ENCODE assay signal across 15 cellular contexts in the genomic region with DNA sequence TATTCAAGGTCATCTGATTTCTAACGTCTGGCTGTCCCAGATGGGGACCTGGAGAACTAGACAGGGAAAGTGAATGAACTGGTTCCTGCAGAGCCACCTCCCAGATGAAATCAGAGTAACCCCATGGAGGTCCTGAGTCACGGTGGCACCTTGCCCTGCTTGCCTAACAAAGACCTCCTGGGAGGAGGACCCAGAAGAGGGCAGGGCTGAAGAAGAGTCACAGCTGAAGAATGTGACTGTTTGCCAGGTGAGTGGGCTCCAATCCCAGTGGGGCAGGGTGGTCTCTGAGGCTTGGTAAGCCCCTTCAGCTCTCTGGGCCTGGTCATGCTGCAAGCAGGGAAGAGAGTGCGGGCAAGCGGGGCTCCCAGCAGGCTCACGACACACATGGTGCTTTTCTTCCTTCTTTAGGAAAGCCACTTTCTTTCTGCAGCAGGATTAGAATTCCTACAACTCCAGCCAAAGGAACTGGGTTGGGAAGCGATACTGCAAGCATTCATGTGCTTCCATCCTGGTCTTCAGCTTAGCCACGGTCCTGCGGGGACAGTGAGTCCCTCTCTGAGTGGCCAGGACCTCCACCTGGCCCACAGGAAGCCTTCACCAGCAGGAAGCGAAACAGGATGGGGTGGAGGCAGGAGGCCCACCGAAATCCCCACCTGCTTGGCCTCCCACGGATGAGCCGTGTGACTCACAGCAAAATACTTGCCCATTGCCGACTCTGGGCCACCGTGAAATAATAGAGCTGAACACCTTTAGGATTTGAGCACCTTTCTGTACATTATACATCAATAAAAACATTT. TPM values are rescaled to one million over a fixed set of nuclear protein-coding genes. Genes with fewer than 3 reads are reported as not detected.
DNase-seq lines count a peak whose midpoint lies in the region; ATAC-seq, FAIRE-seq and TF ChIP-seq lines count a peak whose summit lies in the region.
"Had no signal": no experiment of that assay in that cellular context is flagged by ENCODE, and none has a peak within 500 bp of the region (broad histone marks: within the 10 kb centered on the region; RNA-seq: fewer than 3 reads in every experiment).

No MANE protein-coding gene starts in this region.

- H3K9me3 Mint-ChIP-seq in CD14-positive monocyte = no peaks in the 10 kb centered on the region
- H3K9me3 Mint-ChIP-seq: nephron had no signal

- TF ChIP-seq CTCF in foreskin fibroblast (IDR thresholded peaks at IDR 0.05; ENCODE audit: low read depth, low read length) = no peak
- no peak for TF ChIP-seq CTCF in CD14-positive monocyte (IDR thresholded peaks at IDR 0.05)

- no peak overlapping the region for H3K4me3 Mint-ChIP-seq in CD14-positive monocyte
- H3K4me3 Mint-ChIP-seq: nephron had no signal

- peaks cover 20% of the 10 kb centered on the region for H3K4me1 Mint-ChIP-seq in CD14-positive monocyte

- peaks cover 14 to 30% of the 10 kb centered on the region in 2 donors for H3K36me3 Mint-ChIP-seq in CD14-positive monocyte

- peak; percentile 76 for DNase-seq in A172 (ENCODE audit: low spot score)
- DNase-seq in RCC 7860 (ENCODE audit: low spot score) = peak; percentile 59
- DNase-seq in foreskin fibroblast = peak; percentile 49 to 72
- DNase-seq in stimulated activated CD4-positive, alpha-beta T cell treated with anti-CD3 and anti-CD28 coated beads, Interleukin-1b, Interleukin-23, amount 100 ng/mL, for 48 hours = no peak
- no peak for DNase-seq in CD14-positive monocyte (ENCODE audit: low spot score)
- DNase-seq: activated T-cell treated with anti-CD3 and anti-CD28 coated beads for 4 hours, hippocampal formation, NCI-H510A treated with DMSO at 0.1 percent for 48 hours, uterus had no signal

- H3K27ac Mint-ChIP-seq in CD14-positive monocyte = no peak overlapping the region
- H3K27ac Mint-ChIP-seq: nephron had no signal

- intact Hi-C loops in CD14-positive monocyte (cut with micrococcal nuclease) = no loop called here

- no peak for FAIRE-seq in RCC 7860 (lab: Jason Lieb, UNC)
- FAIRE-seq: HTR-8/SVneo had no signal

- ATAC-seq in GM21381 (IDR thresholded peaks at IDR 0.05; ENCODE audit: unreplicated experiment) (peak; percentile 40), GM21367 (IDR thresholded peaks at IDR 0.05; ENCODE audit: unreplicated experiment) (no peak), HG03108 (IDR thresholded peaks at IDR 0.05; ENCODE audit: unreplicated experiment) (no peak)

- no peak overlapping the region for H3K4me3 ChIP-seq in foreskin fibroblast (ENCODE audit: low read depth in 1 of 2, low read length in 2 of 2)
- H3K4me3 ChIP-seq: cardiac muscle cell, uterus had no signal

- peaks cover 4 to 7% (median 7%) of the 10 kb centered on the region in 3 donors for H3K27me3 Mint-ChIP-seq in CD14-positive monocyte (ENCODE audit: low read depth in 3 of 3)

RNA-seq across cellular contexts. Expression of a gene that starts 4.3 kb away (rescaled TPM):
- total RNA-seq in A172 (2014; rRNA removed; shearing (Covaris generic)) = 10.9 and 11.1 TPM in 2 replicates
- 10 to 100 TPM; 24.1 to 26.6 TPM for polyA plus RNA-seq in CD14-positive monocyte

RNA-seq across cellular contexts. Expression of a gene that starts 52.7 kb away (rescaled TPM):
- total RNA-seq in A172 (2014; rRNA removed; shearing (Covaris generic)) = 65.9 and 68.5 TPM in 2 replicates
- polyA plus RNA-seq in CD14-positive monocyte = 10 to 100 TPM; 28.2 to 30.0 TPM

RNA-seq across cellular contexts. Expression of a gene that starts 52.9 kb away (rescaled TPM):
- 784 and 875 TPM in 2 replicates for total RNA-seq in A172 (2014; rRNA removed; shearing (Covaris generic))
- 1,000 to 10,000 TPM; 1,132 to 1,312 TPM for polyA plus RNA-seq in CD14-positive monocyte

RNA-seq across cellular contexts. Expression of a gene that starts 57.9 kb away (rescaled TPM):
- 67.4 and 68.3 TPM in 2 replicates for total RNA-seq in A172 (2014; rRNA removed; shearing (Covaris generic))
- under 1 TPM in 1 of 2 donors, not detected in 1; 0.28 TPM for polyA plus RNA-seq in CD14-positive monocyte

Comparison
In these comparisons a context has a peak if more than half of its experiments do, and no peak if none do; other contexts are left out.
1. DNase-seq: peak in A172 (single experiment), RCC 7860 (single experiment) and foreskin fibroblast (2 of 2); none in stimulated activated CD4-positive, alpha-beta T cell treated with anti-CD3 and anti-CD28 coated beads, Interleukin-1b, Interleukin-23, amount 100 ng/mL, for 48 hours (single experiment) and CD14-positive monocyte (single experiment).